Comparison of ENCODE assay signal across 17 cellular contexts in the genomic region with DNA sequence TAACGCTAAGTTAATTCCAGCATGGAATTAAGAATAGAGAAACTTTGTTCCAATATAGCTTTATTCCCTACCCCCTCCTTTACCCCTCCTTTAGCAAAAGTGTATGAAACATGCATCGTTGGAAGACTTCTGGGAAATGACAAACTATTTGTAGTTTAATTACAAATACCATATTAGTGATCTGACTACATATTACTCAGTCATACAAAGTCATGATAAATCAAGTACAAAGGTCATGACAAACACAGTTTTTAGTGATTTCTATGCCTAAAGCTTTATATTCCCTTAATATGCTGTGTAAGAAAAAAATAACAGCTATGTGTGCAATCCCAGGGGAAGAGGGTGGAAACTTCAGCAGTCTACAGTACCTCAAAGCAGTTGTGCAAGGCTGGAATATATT. TPM values are rescaled to one million over a fixed set of nuclear protein-coding genes. Genes with fewer than 3 reads are reported as not detected.
A peak's percentile ranks its signal among the peaks of the same experiment; 100 is the strongest.
DNase-seq lines count a peak whose midpoint lies in the region; ATAC-seq, FAIRE-seq and TF ChIP-seq lines count a peak whose summit lies in the region.
"Had no signal": no experiment of that assay in that cellular context is flagged by ENCODE, and none has a peak within 500 bp of the region (broad histone marks: within the 10 kb centered on the region; RNA-seq: fewer than 3 reads in every experiment).

No MANE protein-coding gene starts in this region.

- no peak for ATAC-seq in omental fat pad (ENCODE audit: low FRiP score)
- ATAC-seq: CD8-positive, alpha-beta T cell had no signal

- CTCF ChIA-PET in A673 (lab: Charles Lee), result no interaction called here

- FAIRE-seq in bronchial epithelial cell (lab: Jason Lieb, UNC), result no peak
- FAIRE-seq: D721Med, GM12892, H54 had no signal

- POLR2A ChIA-PET in A673 (lab: Charles Lee; ENCODE audit: low non-redundant PET), result interaction anchor here (0.6 kb wide), 1 partner anchor 857 kb away, joined by 3 read pairs; no protein-coding TSS in a partner anchor

- TF ChIP-seq CTCF in bronchial epithelial cell (IDR thresholded peaks at IDR 0.05; ENCODE audit: insufficient read depth, low read length, severe bottlenecking) (no peak), foreskin fibroblast (IDR thresholded peaks at IDR 0.05; ENCODE audit: low read depth, low read length) (no peak), A673 (conservative IDR thresholded peaks at IDR 0.05; ENCODE audit: low read depth, low read length) (no peak), omental fat pad (IDR thresholded peaks at IDR 0.05) (no peak)

- no peak overlapping the region for H3K27ac ChIP-seq in A673 (ENCODE audit: low read depth, low read length, poor library complexity, severe bottlenecking)

- intact Hi-C loops in A673 (cut with micrococcal nuclease; ENCODE audit: unreplicated experiment), result no loop called here

- H3K9me3 ChIP-seq in A673 (ENCODE audit: low read depth, low read length, poor library complexity, severe bottlenecking), result no peaks in the 10 kb centered on the region

- DNase-seq in ELR (ENCODE audit: low read depth) (peak; percentile 44), bronchial epithelial cell (ENCODE audit: low read depth) (peak; percentile 10), foreskin fibroblast (peak; percentile 12 to 35), stromal cell of bone marrow (ENCODE audit: low read depth) (peak; percentile 11), NCI-H2227 treated with DMSO at 0.1 percent for 48 hours (lab: John Stamatoyannopoulos, UW) (no peak), kidney glomerular epithelial cell (lab: John Stamatoyannopoulos, UW) (no peak), A673 (ENCODE audit: low spot score) (no peak), omental fat pad (ENCODE audit: low spot score) (no peak)
- DNase-seq: CD8-positive, alpha-beta T cell; COR-L47; DMS153; DMS79 treated with DMSO at 0.1 percent for 48 hours had no signal

- no TSS peak for BruUV-seq in A673 (replicated peaks; lab: Mats Ljungman, UMichigan)

- no peaks in the 10 kb centered on the region for H3K36me3 ChIP-seq in bronchial epithelial cell (ENCODE audit: control insufficient read depth, insufficient read depth, low read length)
- H3K36me3 ChIP-seq in A673 (ENCODE audit: insufficient read depth, low read length, poor library complexity, severe bottlenecking), result no peaks in the 10 kb centered on the region

- H3K4me3 ChIP-seq in bronchial epithelial cell (ENCODE audit: low read depth, low read length) (no peak overlapping the region), foreskin fibroblast (ENCODE audit: low read depth in 1 of 2, low read length in 2 of 2) (no peak overlapping the region), A673 (ENCODE audit: low read depth, low read length, poor library complexity, severe bottlenecking) (no peak overlapping the region)

- H3K27me3 ChIP-seq in bronchial epithelial cell (ENCODE audit: control insufficient read depth, insufficient read depth, low read length) (no peaks in the 10 kb centered on the region), A673 (replicated peaks; ENCODE audit: insufficient read depth, low read depth, low read length, poor library complexity) (no peaks in the 10 kb centered on the region)

- no peaks in the 10 kb centered on the region for H3K4me1 ChIP-seq in A673 (ENCODE audit: insufficient read depth, low read length, poor library complexity, severe bottlenecking)

RNA-seq across cellular contexts. Expression of a gene that starts 25.5 kb away (rescaled TPM):
- 0.26 and 0.90 TPM in 2 replicates for total RNA-seq in bronchial epithelial cell
- total RNA-seq in A673 (2021), result 0.17 and 0.28 TPM in 2 replicates
- 1 to 10 TPM in 3 of 4 donors, under 1 TPM in 1; 0.82 to 2.2 (median 1.7) TPM for total RNA-seq in omental fat pad
- total RNA-seq: A172 had no signal

RNA-seq across cellular contexts. Expression of a gene that starts 26.1 kb away (rescaled TPM):
- total RNA-seq in bronchial epithelial cell (34.8 and 52.4 TPM in 2 replicates), A673 (2021) (34.4 and 35.7 TPM in 2 replicates), omental fat pad (10 to 100 TPM; 42.0 to 57.3 (median 43.8) TPM)

RNA-seq across cellular contexts. Expression of a gene that starts 32.8 kb away (rescaled TPM):
- total RNA-seq in bronchial epithelial cell (0.77 and 0.79 TPM in 2 replicates), A673 (2021) (4.8 and 7.7 TPM in 2 replicates), omental fat pad (1 to 10 TPM; 1.9 to 3.5 (median 2.6) TPM)

RNA-seq across cellular contexts. Expression of a gene that starts 49.7 kb away (rescaled TPM):
- total RNA-seq in bronchial epithelial cell, result under 0.01 TPM in 1 of 2 replicates, not detected in the other
- total RNA-seq in A673 (2021), result 0.04 and 0.24 TPM in 2 replicates
- under 1 TPM; 0.12 to 0.38 (median 0.25) TPM for total RNA-seq in omental fat pad
- total RNA-seq: A172, B cell had no signal

Comparison
In these comparisons a context has a peak if more than half of its experiments do, and no peak if none do; other contexts are left out.
1. DNase-seq: peak in ELR (single experiment), bronchial epithelial cell (single experiment), foreskin fibroblast (2 of 2) and stromal cell of bone marrow (single experiment); none in NCI-H2227 treated with DMSO at 0.1 percent for 48 hours (single experiment), kidney glomerular epithelial cell (single experiment), A673 (single experiment) and omental fat pad (single experiment).